Comparison of ENCODE assay signal across 1 cellular context in the genomic region with DNA sequence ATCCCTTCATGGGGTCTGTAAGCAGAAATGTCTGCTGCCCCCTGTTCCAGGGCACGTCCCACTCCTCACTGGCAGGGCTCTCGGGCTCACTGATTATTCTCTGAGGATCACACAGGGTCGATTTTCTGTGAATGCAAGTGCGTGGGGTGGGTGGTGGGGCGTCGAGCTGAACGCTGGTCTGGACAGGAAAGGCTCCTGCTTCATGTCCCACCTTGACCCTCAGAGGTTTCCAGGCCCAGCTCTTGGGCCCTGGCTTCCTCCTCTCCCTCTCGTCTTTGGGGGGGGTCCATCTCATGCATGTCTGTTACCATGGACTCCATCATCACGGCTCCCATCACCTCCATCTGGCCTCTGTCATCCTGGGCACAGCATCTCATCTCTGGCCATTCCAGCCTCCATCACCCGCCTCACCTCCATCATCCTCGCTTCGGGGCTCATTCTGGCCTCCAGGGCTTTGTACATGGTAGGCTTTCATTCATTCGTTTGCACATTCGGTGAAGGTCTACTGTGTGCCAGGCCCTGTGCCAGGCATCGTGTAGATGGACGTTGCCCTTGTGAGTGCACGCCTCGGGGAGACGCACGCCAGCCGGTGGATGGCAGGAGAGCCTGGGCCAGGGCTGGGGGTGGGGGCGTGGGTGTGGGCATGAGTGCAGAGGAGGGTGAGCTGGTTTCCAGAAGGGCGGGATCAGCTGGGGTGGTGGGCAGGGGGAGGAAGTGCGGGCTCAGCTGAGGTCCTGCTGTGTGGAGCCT.
TF ChIP-seq lines count a peak whose summit lies in the region.

No MANE protein-coding gene starts in this region.

TF ChIP-seq in HEK293, 187 proteins besides CTCF, POLR2A, EP300 and RAD21:
- TF ChIP-seq, protein P1, sequence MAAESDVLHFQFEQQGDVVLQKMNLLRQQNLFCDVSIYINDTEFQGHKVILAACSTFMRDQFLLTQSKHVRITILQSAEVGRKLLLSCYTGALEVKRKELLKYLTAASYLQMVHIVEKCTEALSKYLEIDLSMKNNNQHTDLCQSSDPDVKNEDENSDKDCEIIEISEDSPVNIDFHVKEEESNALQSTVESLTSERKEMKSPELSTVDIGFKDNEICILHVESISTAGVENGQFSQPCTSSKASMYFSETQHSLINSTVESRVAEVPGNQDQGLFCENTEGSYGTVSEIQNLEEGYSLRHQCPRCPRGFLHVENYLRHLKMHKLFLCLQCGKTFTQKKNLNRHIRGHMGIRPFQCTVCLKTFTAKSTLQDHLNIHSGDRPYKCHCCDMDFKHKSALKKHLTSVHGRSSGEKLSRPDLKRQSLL (tag by site-specific recombination; IDR thresholded peaks at IDR 0.05), result peak; percentile 67; the same call in 1 of the 2 replicates
- TF ChIP-seq ZNF670 (tag by site-specific recombination; IDR thresholded peaks at IDR 0.05; ENCODE audit: low read depth) (no peak), ZNF184 (tag by site-specific recombination; IDR thresholded peaks at IDR 0.05) (no peak), GFI1B (tag by site-specific recombination; IDR thresholded peaks at IDR 0.05) (no peak), ZNF843 (tag by site-specific recombination; IDR thresholded peaks at IDR 0.05) (no peak), ZNF707 (tag by site-specific recombination; IDR thresholded peaks at IDR 0.05) (no peak)
